Comparison of ENCODE assay signal across 10 cellular contexts in the genomic region with DNA sequence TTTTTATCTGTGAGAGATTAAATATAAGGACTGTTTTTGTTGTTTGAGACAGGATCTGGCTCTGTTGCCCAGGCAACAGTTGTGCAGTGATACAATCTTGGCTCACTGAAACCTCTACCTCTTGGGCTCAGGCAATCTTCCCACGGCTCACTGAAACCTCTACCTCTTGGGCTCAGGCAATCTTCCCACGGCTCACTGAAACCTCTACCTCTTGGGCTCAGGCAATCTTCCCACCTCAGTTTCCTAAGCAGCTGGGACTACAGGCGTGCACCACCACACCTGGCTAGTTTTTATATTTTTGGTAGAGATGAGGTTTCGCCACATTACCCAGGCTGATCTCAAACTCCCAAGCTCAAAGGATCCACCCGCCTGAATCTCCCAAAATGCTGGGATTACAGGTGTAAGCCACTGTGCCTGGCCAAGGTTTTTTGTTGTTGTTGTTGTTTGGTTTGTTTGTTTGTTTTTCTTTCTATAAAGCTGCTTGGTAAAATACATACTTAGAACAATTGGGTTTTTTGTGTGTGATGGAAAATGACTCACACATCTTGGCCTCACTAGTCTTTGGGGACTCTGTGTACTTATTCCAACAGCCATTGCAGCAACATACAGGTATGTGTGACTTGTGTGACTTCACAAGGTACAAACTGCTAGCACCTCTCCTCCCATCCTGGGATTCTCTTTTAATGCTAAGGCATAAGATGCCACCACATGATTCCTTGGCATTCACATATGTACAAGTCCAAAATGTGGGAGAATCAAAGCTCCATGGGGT. TPM values are rescaled to one million over a fixed set of nuclear protein-coding genes. Genes with fewer than 3 reads are reported as not detected.
A peak's percentile ranks its signal among the peaks of the same experiment; 100 is the strongest.
DNase-seq lines count a peak whose midpoint lies in the region; ATAC-seq and TF ChIP-seq lines count a peak whose summit lies in the region.
"Had no signal": no experiment of that assay in that cellular context is flagged by ENCODE, and none has a peak within 500 bp of the region (broad histone marks: within the 10 kb centered on the region; RNA-seq: fewer than 3 reads in every experiment).

No MANE protein-coding gene starts in this region.

- no peak overlapping the region for H3K27ac Mint-ChIP-seq in CD4-positive, alpha-beta T cell
- H3K27ac Mint-ChIP-seq in T-helper 2 cell treated with Interferon-gamma antibody and Interleukin-4, amounts not matched to agents 5 μg/mL and 100 μg/mL, for 36 hours, result no peak overlapping the region

- H3K27me3 ChIP-seq in CD4-positive, alpha-beta T cell (ENCODE audit: control insufficient read depth, insufficient read depth, low read length), result no peaks in the 10 kb centered on the region
- H3K27me3 ChIP-seq in right lobe of liver, result no peaks in the 10 kb centered on the region

- H3K27ac ChIP-seq in CD4-positive, alpha-beta T cell (ENCODE audit: low read depth, low read length), result no peak overlapping the region
- H3K27ac ChIP-seq in right lobe of liver, result no peak overlapping the region

- no peak overlapping the region for H3K4me3 ChIP-seq in right lobe of liver

- POLR2A ChIA-PET in CD4-positive, alpha-beta T cell (lab: Charles Lee), result interaction anchor here (0.7 to 1.1 kb wide), 2 partner anchors 116 to 263 kb away, joined by 3 to 4 read pairs; no protein-coding TSS in a partner anchor

- 55% methylated on average over 5 of the region's 5 CpGs for WGBS in right lobe of liver (ENCODE audit: insufficient coverage, low coverage, low lambda C conversion rate, missing lambda C conversion rate)

- H3K36me3 ChIP-seq in right lobe of liver, result no peaks in the 10 kb centered on the region
- H3K36me3 ChIP-seq: BE2C had no signal

- TF ChIP-seq CTCF in CD4-positive, alpha-beta T cell (IDR thresholded peaks at IDR 0.05), result no peak
- no peak for TF ChIP-seq CTCF in right lobe of liver (IDR thresholded peaks at IDR 0.05)

- H3K36me3 Mint-ChIP-seq in CD4-positive, alpha-beta T cell (ENCODE audit: low read depth), result no peaks in the 10 kb centered on the region
- H3K36me3 Mint-ChIP-seq in T-helper 2 cell treated with Interferon-gamma antibody and Interleukin-4, amounts not matched to agents 5 μg/mL and 100 μg/mL, for 36 hours (ENCODE audit: low read depth), result no peaks in the 10 kb centered on the region

- no peaks in the 10 kb centered on the region for H3K27me3 Mint-ChIP-seq in CD4-positive, alpha-beta T cell
- no peaks in the 10 kb centered on the region for H3K27me3 Mint-ChIP-seq in T-helper 2 cell treated with Interferon-gamma antibody and Interleukin-4, amounts not matched to agents 5 μg/mL and 100 μg/mL, for 36 hours (ENCODE audit: low read depth)

- ATAC-seq in CD4-positive, alpha-beta T cell (ENCODE audit: poor library complexity), result peak; percentile 32
- ATAC-seq in GM19328 (IDR thresholded peaks at IDR 0.05; ENCODE audit: unreplicated experiment), result peak; percentile 95
- peak; percentile 97 for ATAC-seq in HG02938 (IDR thresholded peaks at IDR 0.05; ENCODE audit: unreplicated experiment)
- no peak for ATAC-seq in right lobe of liver
- no peak for ATAC-seq in Right ventricle myocardium superior (ENCODE audit: poor library complexity)

- no peaks in the 10 kb centered on the region for H3K9me3 ChIP-seq in CD4-positive, alpha-beta T cell (ENCODE audit: control insufficient read depth, low read length)
- no peaks in the 10 kb centered on the region for H3K9me3 ChIP-seq in right lobe of liver
- H3K9me3 ChIP-seq: BE2C had no signal

- peaks cover 11% of the 10 kb centered on the region for H3K4me1 Mint-ChIP-seq in CD4-positive, alpha-beta T cell (ENCODE audit: low read depth)
- H3K4me1 Mint-ChIP-seq in T-helper 2 cell treated with Interferon-gamma antibody and Interleukin-4, amounts not matched to agents 5 μg/mL and 100 μg/mL, for 36 hours (ENCODE audit: low read depth), result no peaks in the 10 kb centered on the region

- no peak for TF ChIP-seq POLR2A in right lobe of liver (IDR thresholded peaks at IDR 0.05)

- no peak overlapping the region for H3K4me3 Mint-ChIP-seq in CD4-positive, alpha-beta T cell
- no peak overlapping the region for H3K4me3 Mint-ChIP-seq in T-helper 2 cell treated with Interferon-gamma antibody and Interleukin-4, amounts not matched to agents 5 μg/mL and 100 μg/mL, for 36 hours

- H3K9me3 Mint-ChIP-seq in CD4-positive, alpha-beta T cell, result no peaks in the 10 kb centered on the region
- no peaks in the 10 kb centered on the region for H3K9me3 Mint-ChIP-seq in T-helper 2 cell treated with Interferon-gamma antibody and Interleukin-4, amounts not matched to agents 5 μg/mL and 100 μg/mL, for 36 hours

- intact Hi-C loops in CD4-positive, alpha-beta T cell (cut with DNase I, micrococcal nuclease), result loop anchor here in 1 of 2 experiments (2.0 kb wide), 1 partner anchor 74 kb away; no protein-coding TSS in a partner anchor
- intact Hi-C loops in right lobe of liver (cut with DNase I), result no loop called here
- intact Hi-C loops in Right ventricle myocardium superior (cut with DNase I), result no loop called here

- DNase-seq in CD4-positive, alpha-beta T cell, result no peak
- DNase-seq in T-helper 2 cell treated with Interferon-gamma antibody and Interleukin-4, amounts not matched to agents 5 μg/mL and 100 μg/mL, for 36 hours (ENCODE audit: low spot score), result peak; percentile 12
- no peak for DNase-seq in right lobe of liver
- no peak for DNase-seq in Right ventricle myocardium superior
- no peak for DNase-seq in NCI-H1417 (lab: John Stamatoyannopoulos, UW)
- no peak for DNase-seq in NCI-H526 treated with DMSO at 0.1 percent for 48 hours (lab: John Stamatoyannopoulos, UW)
- DNase-seq: activated gamma-delta T cell treated with Interleukin-2 at 50 U/mL for 16 hours, BE2C had no signal

- no peaks in the 10 kb centered on the region for H3K4me1 ChIP-seq in right lobe of liver
- H3K4me1 ChIP-seq: BE2C had no signal

- CTCF ChIA-PET in CD4-positive, alpha-beta T cell (lab: Charles Lee), result interaction anchor here (0.5 kb wide), 1 partner anchor 153 kb away, joined by 3 read pairs; no protein-coding TSS in a partner anchor

RNA-seq across cellular contexts. Expression of a gene that starts 36.5 kb away (rescaled TPM):
- total RNA-seq in CD4-positive, alpha-beta T cell, result 10 to 100 TPM; 15.1 to 15.4 TPM
- total RNA-seq in right lobe of liver (1 to 10 TPM; 7.1 to 9.9 (median 8.7) TPM), Right ventricle myocardium superior (18.1 TPM)

Comparison
In these comparisons a context has a peak if more than half of its experiments do, and no peak if none do; other contexts are left out.
1. ATAC-seq: peak in CD4-positive, alpha-beta T cell (single experiment), GM19328 (single experiment) and HG02938 (single experiment); none in right lobe of liver (0 of 4) and Right ventricle myocardium superior (single experiment).